ENCODE assay signal across 8 cellular contexts in genomic region chr2:86622878-86623548, GRCh38. TPM values are rescaled to one million over a fixed set of nuclear protein-coding genes. Genes with fewer than 3 reads are reported as not detected.
DNase-seq lines count a peak whose midpoint lies in the region; ATAC-seq and TF ChIP-seq lines count a peak whose summit lies in the region.

No MANE protein-coding gene starts in this region.

- peak; percentile 52 for ATAC-seq in stimulated activated effector memory CD8-positive, alpha-beta T cell treated with anti-CD3 and anti-CD28 coated beads, Interleukin-12 subunit alpha, Interleukin-12 subunit beta, amount 100 ng/mL, for 72 hours

- H3K4me3 ChIP-seq in NB4 (ENCODE audit: low read depth, low read length) (peak overlapping the region; percentile 89), endodermal cell (ENCODE audit: low read length) (peak overlapping the region; percentile 87), mucosa of rectum (ENCODE audit: low read length in 2 of 2) (peak overlapping the region; percentile 85 to 94)

- TF ChIP-seq CTCF in HFFc6 (IDR thresholded peaks at IDR 0.05) (no peak), NB4 (IDR thresholded peaks at IDR 0.05; ENCODE audit: low read depth, low read length) (no peak), endodermal cell (conservative IDR thresholded peaks at IDR 0.05) (no peak)

- WGBS in endodermal cell (ENCODE audit: insufficient coverage in 1 of 2, insufficient read length in 1 of 2), 2 experiments = 0% methylated on average over 7 to 83 of the region's 83 CpGs

- H3K4me3 Mint-ChIP-seq in HFFc6 (peak overlapping the region; percentile 97), endodermal cell (peak overlapping the region; percentile 90)
- peak overlapping the region; percentile 89 for H3K4me3 Mint-ChIP-seq in stimulated activated effector memory CD8-positive, alpha-beta T cell treated with anti-CD3 and anti-CD28 coated beads, Interleukin-12 subunit alpha, Interleukin-12 subunit beta, amount 100 ng/mL, for 72 hours

- peak overlapping the region; percentile 92 for H3K27ac ChIP-seq in endodermal cell (ENCODE audit: low read depth, low read length)
- peak overlapping the region; percentile 96 to 99 for H3K27ac ChIP-seq in mucosa of rectum (ENCODE audit: low read depth in 2 of 2, low read length in 2 of 2)

- H3K9me3 Mint-ChIP-seq in HFFc6 = no peaks in the 10 kb centered on the region
- H3K9me3 Mint-ChIP-seq in endodermal cell = no peaks in the 10 kb centered on the region
- H3K9me3 Mint-ChIP-seq in stimulated activated effector memory CD8-positive, alpha-beta T cell treated with anti-CD3 and anti-CD28 coated beads, Interleukin-12 subunit alpha, Interleukin-12 subunit beta, amount 100 ng/mL, for 72 hours = no peaks in the 10 kb centered on the region

- H3K36me3 Mint-ChIP-seq in HFFc6 (ENCODE audit: low read depth) (no peaks in the 10 kb centered on the region), endodermal cell (ENCODE audit: low read depth) (peaks cover 13% of the 10 kb centered on the region)
- H3K36me3 Mint-ChIP-seq in stimulated activated effector memory CD8-positive, alpha-beta T cell treated with anti-CD3 and anti-CD28 coated beads, Interleukin-12 subunit alpha, Interleukin-12 subunit beta, amount 100 ng/mL, for 72 hours = peaks cover 34% of the 10 kb centered on the region

- H3K9me3 ChIP-seq in endodermal cell (ENCODE audit: control insufficient read depth, low read length) = no peaks in the 10 kb centered on the region
- no peaks in the 10 kb centered on the region for H3K9me3 ChIP-seq in mucosa of rectum (ENCODE audit: control insufficient read depth in 2 of 2, low read length in 2 of 2)

- H3K27me3 ChIP-seq in endodermal cell (ENCODE audit: control insufficient read depth, insufficient read depth, low read length, poor library complexity, severe bottlenecking) = no peaks in the 10 kb centered on the region
- H3K27me3 ChIP-seq in mucosa of rectum (ENCODE audit: control insufficient read depth in 2 of 2, insufficient read depth in 2 of 2, low read length in 2 of 2) = no peaks in the 10 kb centered on the region

- H3K4me1 ChIP-seq in endodermal cell (ENCODE audit: control insufficient read depth, insufficient read depth, low read length) (peaks cover 2% of the 10 kb centered on the region), mucosa of rectum (ENCODE audit: control insufficient read depth in 2 of 2, insufficient read depth in 2 of 2, low read length in 2 of 2) (peaks cover 12 to 13% of the 10 kb centered on the region in 2 donors)

- H3K27ac Mint-ChIP-seq in HFFc6 = peak overlapping the region; percentile 92
- peak overlapping the region; percentile 90 for H3K27ac Mint-ChIP-seq in endodermal cell
- peak overlapping the region; percentile 96 for H3K27ac Mint-ChIP-seq in stimulated activated effector memory CD8-positive, alpha-beta T cell treated with anti-CD3 and anti-CD28 coated beads, Interleukin-12 subunit alpha, Interleukin-12 subunit beta, amount 100 ng/mL, for 72 hours

- TF ChIP-seq POLR2A in NB4 (IDR thresholded peaks at IDR 0.05; ENCODE audit: extremely low read depth, insufficient read length) = no peak

- H3K27me3 Mint-ChIP-seq in HFFc6 (ENCODE audit: insufficient read depth) (peaks cover 12% of the 10 kb centered on the region), endodermal cell (ENCODE audit: insufficient read depth) (peaks cover 5% of the 10 kb centered on the region)

- DNase-seq in DMS79 treated with DMSO at 0.1 percent for 48 hours (lab: John Stamatoyannopoulos, UW) (peak; percentile 46), DMS79 (lab: John Stamatoyannopoulos, UW) (no peak), HFFc6 (no peak), NB4 (ENCODE audit: low read depth) (no peak), endodermal cell (peak; percentile 71)
- peak; percentile 15 to 31 (median 28) for DNase-seq in activated CD8-positive, alpha-beta memory T cell treated with anti-CD3 and anti-CD28 coated beads for 48 hours (ENCODE audit: low read depth in 2 of 3, low spot score in 2 of 3)
- DNase-seq in stimulated activated effector memory CD8-positive, alpha-beta T cell treated with anti-CD3 and anti-CD28 coated beads, Interleukin-12 subunit alpha, Interleukin-12 subunit beta, amount 100 ng/mL, for 72 hours (ENCODE audit: low spot score in 2 of 2) = peak; percentile 46 to 82

- H3K36me3 ChIP-seq in endodermal cell (ENCODE audit: control insufficient read depth, insufficient read depth, low read length) = peaks cover 19% of the 10 kb centered on the region
- peaks cover 14 to 16% of the 10 kb centered on the region in 2 donors for H3K36me3 ChIP-seq in mucosa of rectum (ENCODE audit: control insufficient read depth in 2 of 2, insufficient read depth in 2 of 2, low read length in 2 of 2)

- H3K9ac ChIP-seq in endodermal cell (ENCODE audit: extremely low read depth, low read length, poor library complexity, severe bottlenecking) (peak overlapping the region; percentile 76), mucosa of rectum (ENCODE audit: low read depth in 1 of 2, low read length in 2 of 2) (peak overlapping the region; percentile 93 to 99)

- H3K4me1 Mint-ChIP-seq in HFFc6 (ENCODE audit: low read depth) (peaks cover 23% of the 10 kb centered on the region), endodermal cell (peaks cover 20% of the 10 kb centered on the region)
- H3K4me1 Mint-ChIP-seq in stimulated activated effector memory CD8-positive, alpha-beta T cell treated with anti-CD3 and anti-CD28 coated beads, Interleukin-12 subunit alpha, Interleukin-12 subunit beta, amount 100 ng/mL, for 72 hours = peaks cover 14% of the 10 kb centered on the region

RNA-seq across cellular contexts. Expression of gene RNF103, which starts 0.7 kb away (rescaled TPM):
- 10 to 100 TPM; 11.3 to 18.5 (median 13.1) TPM for total RNA-seq in HFFc6 (2021; fragmentation: NEBNext Ultra II Directional; extraction: Animal tissue kit (Norgen Biotek cat#: 25700))
- 10 to 100 TPM; 11.9 to 17.9 TPM for total RNA-seq in endodermal cell
- 15.1 TPM for polyA plus RNA-seq in endodermal cell (2013, experiment 1 of 2)
- polyA plus RNA-seq in endodermal cell (2013, experiment 2 of 2) = 15.7 TPM

RNA-seq across cellular contexts. Expression of gene CHMP3, which starts 59.8 kb away (rescaled TPM):
- total RNA-seq in HFFc6 (2021; fragmentation: NEBNext Ultra II Directional; extraction: Animal tissue kit (Norgen Biotek cat#: 25700)) = 100 to 1,000 TPM in 5 of 6 experiments, 10 to 100 TPM in 1; 96.3 to 120 (median 113) TPM
- total RNA-seq in endodermal cell = 10 to 100 TPM; 20.5 to 29.3 TPM
- 39.0 TPM for polyA plus RNA-seq in endodermal cell (2013, experiment 1 of 2)
- polyA plus RNA-seq in endodermal cell (2013, experiment 2 of 2) = 37.2 TPM

Comparison
In these comparisons a context has a peak if more than half of its experiments do, and no peak if none do; other contexts are left out.
1. DNase-seq: peak in DMS79 treated with DMSO at 0.1 percent for 48 hours (single experiment), activated CD8-positive, alpha-beta memory T cell treated with anti-CD3 and anti-CD28 coated beads for 48 hours (3 of 3), endodermal cell (single experiment) and stimulated activated effector memory CD8-positive, alpha-beta T cell treated with anti-CD3 and anti-CD28 coated beads, Interleukin-12 subunit alpha, Interleukin-12 subunit beta, amount 100 ng/mL, for 72 hours (2 of 2); none in DMS79 (single experiment), HFFc6 (single experiment) and NB4 (single experiment).
2. Peak in every context shown above with its lines, with median percentiles within 50 percentile points of each other: H3K27ac Mint-ChIP-seq, H3K4me3 Mint-ChIP-seq and H3K4me3 ChIP-seq.